ENCODE assay signal across 22 cellular contexts in genomic region chr14:92950193-92950540, GRCh38. TPM values are rescaled to one million over a fixed set of nuclear protein-coding genes. Genes with fewer than 3 reads are reported as not detected.
DNase-seq lines count a peak whose midpoint lies in the region; ATAC-seq lines count a peak whose summit lies in the region.
"Had no signal": no experiment of that assay in that cellular context is flagged by ENCODE, and none has a peak within 500 bp of the region (broad histone marks: within the 10 kb centered on the region; RNA-seq: fewer than 3 reads in every experiment).

No MANE protein-coding gene starts in this region.

- H3K27ac Mint-ChIP-seq in activated T-cell treated with anti-CD3 and anti-CD28 coated beads, Interleukin-2, amount 50 U/mL, for 72 hours, result no peak overlapping the region
- H3K27ac Mint-ChIP-seq: CD4-positive, alpha-beta memory T cell; HFFc6 had no signal

- 58% methylated on average over 7 of the region's 7 CpGs for WGBS in right cardiac atrium

- no peaks in the 10 kb centered on the region for H3K27me3 ChIP-seq in right cardiac atrium (ENCODE audit: control insufficient read depth, insufficient read depth)
- H3K27me3 ChIP-seq: SJSA1 had no signal

- no peaks in the 10 kb centered on the region for H3K27me3 Mint-ChIP-seq in activated T-cell treated with anti-CD3 and anti-CD28 coated beads, Interleukin-2, amount 50 U/mL, for 72 hours (ENCODE audit: low read depth)
- H3K27me3 Mint-ChIP-seq: CD4-positive, alpha-beta memory T cell had no signal

- H3K4me1 ChIP-seq in right cardiac atrium (ENCODE audit: control insufficient read depth, insufficient read depth, low read length), result peaks cover 2% of the 10 kb centered on the region
- H3K4me1 ChIP-seq: HAP-1 had no signal

- peak overlapping the region; percentile 47 for H3K27ac ChIP-seq in cingulate gyrus (ENCODE audit: low read depth, low read length)
- H3K27ac ChIP-seq in right cardiac atrium (ENCODE audit: low read length), result peak overlapping the region; percentile 68
- H3K27ac ChIP-seq: SJSA1 had no signal

- no peaks in the 10 kb centered on the region for H3K9me3 Mint-ChIP-seq in activated T-cell treated with anti-CD3 and anti-CD28 coated beads, Interleukin-2, amount 50 U/mL, for 72 hours
- H3K9me3 Mint-ChIP-seq: HFFc6 had no signal

- no peak overlapping the region for H3K4me3 Mint-ChIP-seq in activated T-cell treated with anti-CD3 and anti-CD28 coated beads, Interleukin-2, amount 50 U/mL, for 72 hours
- H3K4me3 Mint-ChIP-seq: CD4-positive, alpha-beta memory T cell; HFFc6 had no signal

- peak; percentile 51 for ATAC-seq in Right ventricle myocardium superior (ENCODE audit: poor library complexity)
- ATAC-seq in right cardiac atrium, result peak in 1 of 2 donors; percentile 1
- ATAC-seq in activated T-cell treated with anti-CD3 and anti-CD28 coated beads, Interleukin-2, amount 50 U/mL, for 72 hours (replicated peaks in 1 of 2), result no peak
- ATAC-seq: PC-3 had no signal

- intact Hi-C loops in Right ventricle myocardium superior (cut with DNase I), result no loop called here
- intact Hi-C loops in right cardiac atrium (cut with DNase I), result loop anchor here in 2 of 4 donors (5.0 kb wide), 3 partner anchors 162 to 192 kb away; no protein-coding TSS in a partner anchor

- H3K9me3 ChIP-seq in right cardiac atrium (ENCODE audit: control insufficient read depth, low read length), result no peaks in the 10 kb centered on the region
- H3K9me3 ChIP-seq: HAP-1, SJSA1 had no signal

- DNase-seq in Right ventricle myocardium superior, result no peak
- peak in 2 of 3 donors; percentile 57 to 59 for DNase-seq in right cardiac atrium
- DNase-seq in stimulated activated CD4-positive, alpha-beta T cell treated with anti-CD3 and anti-CD28 coated beads, Interleukin-15, amount 100 ng/mL, for 24 hours, result no peak
- no peak for DNase-seq in activated T-cell treated with anti-CD3 and anti-CD28 coated beads, Interleukin-2, amount 50 U/mL, for 72 hours
- no peak for DNase-seq in DMS114 treated with DMSO at 0.1 percent for 48 hours (lab: John Stamatoyannopoulos, UW; ENCODE audit: unreplicated experiment)
- no peak for DNase-seq in LoVo (ENCODE audit: low spot score)
- DNase-seq: C1 segment of cervical spinal cord; CD4-positive, alpha-beta memory T cell; COR-L47; GOT3; HFFc6; IMR-90; KG1; MM.1S; NCI-H2029; NCI-H446; NCI-H524 treated with DMSO at 0.1 percent for 48 hours; NCI-H774; PC-3 had no signal

- no peak overlapping the region for H3K4me3 ChIP-seq in right cardiac atrium (ENCODE audit: low read length)
- H3K4me3 ChIP-seq: HAP-1, SJSA1 had no signal

- peaks cover 7% of the 10 kb centered on the region for H3K4me1 Mint-ChIP-seq in activated T-cell treated with anti-CD3 and anti-CD28 coated beads, Interleukin-2, amount 50 U/mL, for 72 hours (ENCODE audit: low read depth)

- H3K36me3 Mint-ChIP-seq in activated T-cell treated with anti-CD3 and anti-CD28 coated beads, Interleukin-2, amount 50 U/mL, for 72 hours (ENCODE audit: insufficient read depth in 2 of 2), result no peaks in the 10 kb centered on the region

RNA-seq across cellular contexts. Expression of gene CHGA, which starts 27.2 kb away (rescaled TPM):
- total RNA-seq in Right ventricle myocardium superior (not detected), right cardiac atrium (not detected)
- polyA plus RNA-seq in right cardiac atrium, result 0.16 TPM
- total RNA-seq in activated T-cell treated with anti-CD3 and anti-CD28 coated beads, Interleukin-2, amount 50 U/mL, for 72 hours, result not detected
- total RNA-seq: CD4-positive, alpha-beta memory T cell; HFFc6; IMR-90; PC-3; SJSA1 had no signal
- polyA plus RNA-seq: CD4-positive, alpha-beta memory T cell; IMR-90 had no signal

Comparison
In these comparisons a context has a peak if more than half of its experiments do, and no peak if none do; other contexts are left out.
1. DNase-seq: peak in right cardiac atrium (2 of 3); none in Right ventricle myocardium superior (single experiment), stimulated activated CD4-positive, alpha-beta T cell treated with anti-CD3 and anti-CD28 coated beads, Interleukin-15, amount 100 ng/mL, for 24 hours (single experiment), activated T-cell treated with anti-CD3 and anti-CD28 coated beads, Interleukin-2, amount 50 U/mL, for 72 hours (0 of 2), DMS114 treated with DMSO at 0.1 percent for 48 hours (single experiment) and LoVo (single experiment).